ENCODE assay signal across 26 cellular contexts in the genomic region with DNA sequence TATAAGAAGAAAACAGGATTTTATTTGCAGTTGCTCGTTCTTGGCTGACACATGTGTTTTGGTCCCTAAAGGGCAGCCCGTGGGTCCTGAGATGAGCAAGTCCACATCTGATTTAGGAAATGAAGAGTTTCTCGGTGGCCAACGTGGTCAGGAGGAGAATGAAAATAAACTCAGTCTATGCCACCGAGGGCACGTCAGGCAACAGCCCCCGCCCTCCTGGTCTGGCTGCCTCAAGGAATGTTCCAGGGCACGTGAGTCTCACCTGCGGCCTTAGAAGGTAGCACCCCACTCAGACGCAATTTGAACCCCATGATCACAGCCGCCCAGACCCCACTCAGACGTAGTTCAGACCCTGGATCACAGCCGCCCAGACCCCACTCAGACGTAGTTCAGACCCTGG.
"Had no signal": no experiment of that assay in that cellular context is flagged by ENCODE, and none has a peak within 500 bp of the region (broad histone marks: within the 10 kb centered on the region; RNA-seq: fewer than 3 reads in every experiment).

No MANE protein-coding gene starts in this region.

- H3K36me3 ChIP-seq: adrenal gland, cardiac muscle cell, right atrium auricular region had no signal

- H3K4me1 ChIP-seq: adrenal gland, body of pancreas, right atrium auricular region, testis had no signal

- H3K4me3 ChIP-seq: adrenal gland, body of pancreas, cardiac muscle cell, coronary artery, dorsolateral prefrontal cortex, right atrium auricular region, testis had no signal

- FAIRE-seq: frontal cortex had no signal

- DNase-seq: activated CD4-positive, alpha-beta T cell treated with anti-CD3 and anti-CD28 coated beads for 4 hours; activated CD4-positive, alpha-beta T cell treated with anti-CD3 and anti-CD28 coated beads, Interleukin-2, amount 50 U/mL, for 4 hours; activated naive CD4-positive, alpha-beta T cell treated with anti-CD3 and anti-CD28 coated beads for 36 hours; activated naive CD8-positive, alpha-beta T cell treated with anti-CD3 and anti-CD28 coated beads for 36 hours; activated T-cell treated with anti-CD3 and anti-CD28 coated beads for 4 hours; activated T-cell treated with anti-CD3 and anti-CD28 coated beads, Interleukin-2, amount 50 U/mL, for 72 hours; adrenal gland; body of pancreas; effector memory CD4-positive, alpha-beta T cell; islet precursor cell; left colon; mammary epithelial cell; naive thymus-derived CD4-positive, alpha-beta T cell; nucleus accumbens; stimulated activated CD4-positive, alpha-beta T cell treated with anti-CD3 and anti-CD28 coated beads, Interleukin-12 subunit alpha, Interleukin-12 subunit beta, amount 100 ng/mL, for 4 hours; stimulated activated CD4-positive, alpha-beta T cell treated with anti-CD3 and anti-CD28 coated beads, Interleukin-4, amount 100 ng/mL, for 1 hour; stimulated activated naive CD8-positive, alpha-beta T cell treated with anti-CD3 and anti-CD28 coated beads, Interleukin-15, Interleukin-2, amounts not matched to agents 100 U/mL and 50 U/mL, for 24 hours; T-cell; testis; trophoblast cell had no signal

- H3K27me3 ChIP-seq: adrenal gland, body of pancreas, cardiac muscle cell, right atrium auricular region, testis had no signal

- H3K27ac ChIP-seq: adrenal gland, body of pancreas, cardiac muscle cell, coronary artery, dorsolateral prefrontal cortex, parathyroid adenoma, right atrium auricular region, testis had no signal

- H3K9me3 ChIP-seq: adrenal gland, body of pancreas, right atrium auricular region, testis had no signal
